13 cellular contexts compared by ENCODE assay signal in genomic region chr12:132078190-132078589, GRCh38.
DNase-seq lines count a peak whose midpoint lies in the region; ATAC-seq and TF ChIP-seq lines count a peak whose summit lies in the region.
"Had no signal": no experiment of that assay in that cellular context is flagged by ENCODE, and none has a peak within 500 bp of the region (broad histone marks: within the 10 kb centered on the region; RNA-seq: fewer than 3 reads in every experiment).

No MANE protein-coding gene starts in this region.

- no peaks in the 10 kb centered on the region for H3K9me3 ChIP-seq in ovary

- no peaks in the 10 kb centered on the region for H3K27me3 Mint-ChIP-seq in Calu3 (ENCODE audit: unreplicated experiment)

- BruUV-seq in Calu3 (replicated peaks; lab: Mats Ljungman, UMichigan): TSS peak; percentile 27

- no peak overlapping the region for H3K27ac Mint-ChIP-seq in Calu3 (ENCODE audit: unreplicated experiment)

- peak overlapping the region in 1 of 2 donors; percentile 66 for H3K27ac ChIP-seq in ovary

- no peaks in the 10 kb centered on the region for H3K27me3 ChIP-seq in ovary

- H3K9me3 Mint-ChIP-seq in Calu3 (ENCODE audit: low read depth, unreplicated experiment): no peaks in the 10 kb centered on the region

- no peak for TF ChIP-seq POLR2A in ovary (IDR thresholded peaks at IDR 0.05)

- intact Hi-C loops in Calu3 (cut with micrococcal nuclease; ENCODE audit: unreplicated experiment): no loop called here
- intact Hi-C loops in ovary (cut with DNase I): no loop called here

- H3K4me3 ChIP-seq in ovary: no peak overlapping the region
- H3K4me3 ChIP-seq: skin epidermis had no signal

- no peak for ATAC-seq in HG03520 (IDR thresholded peaks at IDR 0.05; ENCODE audit: unreplicated experiment)

- DNase-seq in Calu3 (no peak), LHCN-M2 (ENCODE audit: low read depth) (peak; percentile 38), dermis blood vessel endothelial cell (peak; percentile 96), ovary (peak in 3 of 5 donors; percentile 44 to 58 (median 54)), NCI-H187 (lab: John Stamatoyannopoulos, UW) (no peak)
- DNase-seq in stimulated activated CD4-positive, alpha-beta T cell treated with anti-CD3 and anti-CD28 coated beads, Interleukin-2, amount 100 ng/mL, for 24 hours: no peak
- DNase-seq: activated CD4-positive, alpha-beta T cell treated with anti-CD3 and anti-CD28 coated beads, Interleukin-2, amount 50 U/mL, for 1 hour; activated gamma-delta T cell treated with Interleukin-2 at 50 U/mL for 16 hours; DND-41; NCI-H1436; NK-92 treated with Interleukin-12 subunit alpha and Interleukin-12 subunit beta, amount 100 ng/mL, for 24 hours had no signal

- H3K4me1 ChIP-seq in ovary (ENCODE audit: insufficient read depth): peaks cover 3% of the 10 kb centered on the region

- H3K4me1 Mint-ChIP-seq in Calu3 (ENCODE audit: low read depth, unreplicated experiment): peaks cover 2% of the 10 kb centered on the region

- CTCF ChIA-PET in Calu3 (lab: Charles Lee): no interaction called here

- peaks cover 3% of the 10 kb centered on the region for H3K36me3 ChIP-seq in ovary

- H3K4me3 Mint-ChIP-seq in Calu3 (ENCODE audit: low read depth, unreplicated experiment): no peak overlapping the region

- peaks cover 28% of the 10 kb centered on the region for H3K36me3 Mint-ChIP-seq in Calu3 (ENCODE audit: insufficient read depth, unreplicated experiment)

- TF ChIP-seq EP300 in ovary (IDR thresholded peaks at IDR 0.05): no peak

- no peak for TF ChIP-seq CTCF in Calu3 (IDR thresholded peaks at IDR 0.05; ENCODE audit: unreplicated experiment)
- no peak for TF ChIP-seq CTCF in ovary (IDR thresholded peaks at IDR 0.05)

- 27 to 35% (median 28%) methylated on average over 6 of the region's 6 CpGs for WGBS in ovary, 3 donors

Comparison
In these comparisons a context has a peak if more than half of its experiments do, and no peak if none do; other contexts are left out.
1. DNase-seq: peak in LHCN-M2 (single experiment), dermis blood vessel endothelial cell (single experiment) and ovary (3 of 5); none in Calu3 (single experiment), NCI-H187 (0 of 2) and stimulated activated CD4-positive, alpha-beta T cell treated with anti-CD3 and anti-CD28 coated beads, Interleukin-2, amount 100 ng/mL, for 24 hours (0 of 2).